ENCODE assay signal across 24 cellular contexts in genomic region chr11:34898474-34898873, GRCh38.
"Had no signal": no experiment of that assay in that cellular context is flagged by ENCODE, and none has a peak within 500 bp of the region (broad histone marks: within the 10 kb centered on the region; RNA-seq: fewer than 3 reads in every experiment).

No MANE protein-coding gene starts in this region.

- H3K27ac ChIP-seq: hepatocyte, left ventricle myocardium inferior, ovary, sigmoid colon, thoracic aorta, tibial artery, upper lobe of right lung had no signal

- H3K4me3 ChIP-seq: hepatocyte, left ventricle myocardium inferior, lung, ovary, sigmoid colon, smooth muscle cell, thoracic aorta, tibial artery, upper lobe of right lung had no signal

- H3K36me3 ChIP-seq: ovary, sigmoid colon, thoracic aorta, upper lobe of right lung had no signal

- H3K27me3 ChIP-seq: hepatocyte, ovary, sigmoid colon, tibial artery, upper lobe of right lung had no signal

- H3K27ac Mint-ChIP-seq: mesothelial cell of epicardium; naive B cell; natural killer cell; nephron progenitor cell; progenitor cell of endocrine pancreas; stimulated activated memory B cell treated with anti-CD40 and anti-IgM and Interleukin-4, amounts not matched to agents 10 μg/mL and 1 μg/mL and 100 μg/mL, for 72 hours; stimulated activated naive CD8-positive, alpha-beta T cell treated with anti-CD3 and anti-CD28 coated beads, Interleukin-15, amount 100 ng/mL, for 72 hours had no signal

- ATAC-seq: natural killer cell; right cardiac atrium; stimulated activated memory B cell treated with anti-CD40 and anti-IgM and Interleukin-4, amounts not matched to agents 10 μg/mL and 1 μg/mL and 100 μg/mL, for 72 hours; stimulated activated naive CD8-positive, alpha-beta T cell treated with anti-CD3 and anti-CD28 coated beads, Interleukin-15, amount 100 ng/mL, for 72 hours had no signal

- H3K4me3 Mint-ChIP-seq: mesothelial cell of epicardium; natural killer cell; nephron progenitor cell; stimulated activated memory B cell treated with anti-CD40 and anti-IgM and Interleukin-4, amounts not matched to agents 10 μg/mL and 1 μg/mL and 100 μg/mL, for 72 hours; stimulated activated naive CD8-positive, alpha-beta T cell treated with anti-CD3 and anti-CD28 coated beads, Interleukin-15, amount 100 ng/mL, for 72 hours had no signal

- DNase-seq: islet precursor cell; left ventricle myocardium inferior; naive B cell; natural killer cell; nephron progenitor cell; ovary; retina; sigmoid colon; stimulated activated CD4-positive, alpha-beta T cell treated with anti-CD3 and anti-CD28 coated beads, Interleukin-1b, Interleukin-23, amount 100 ng/mL, for 48 hours; stimulated activated CD4-positive, alpha-beta T cell treated with anti-CD3 and anti-CD28 coated beads, Interleukin-2, amount 100 ng/mL, for 48 hours; stimulated activated CD4-positive, alpha-beta T cell treated with anti-CD3 and anti-CD28 coated beads, Interleukin-4, amount 100 ng/mL, for 4 hours; stimulated activated CD8-positive, alpha-beta memory T cell treated with anti-CD3 and anti-CD28 coated beads, Interleukin-4, amount 100 ng/mL, for 48 hours; stimulated activated naive CD4-positive, alpha-beta T cell treated with Interleukin-2 at 50 U/mL for 16 hours; stimulated activated naive CD8-positive, alpha-beta T cell treated with anti-CD3 and anti-CD28 coated beads, Interleukin-15, amount 100 ng/mL, for 72 hours; tibial artery; upper lobe of right lung had no signal

- H3K27me3 Mint-ChIP-seq: naive B cell; progenitor cell of endocrine pancreas; stimulated activated memory B cell treated with anti-CD40 and anti-IgM and Interleukin-4, amounts not matched to agents 10 μg/mL and 1 μg/mL and 100 μg/mL, for 72 hours; stimulated activated naive CD8-positive, alpha-beta T cell treated with anti-CD3 and anti-CD28 coated beads, Interleukin-15, amount 100 ng/mL, for 72 hours had no signal

- H3K4me1 Mint-ChIP-seq: mesothelial cell of epicardium; natural killer cell; nephron progenitor cell; stimulated activated memory B cell treated with anti-CD40 and anti-IgM and Interleukin-4, amounts not matched to agents 10 μg/mL and 1 μg/mL and 100 μg/mL, for 72 hours; stimulated activated naive CD8-positive, alpha-beta T cell treated with anti-CD3 and anti-CD28 coated beads, Interleukin-15, amount 100 ng/mL, for 72 hours had no signal

- H3K4me1 ChIP-seq: left ventricle myocardium inferior, sigmoid colon, tibial artery, upper lobe of right lung had no signal
